Comparison of ENCODE assay signal across 14 cellular contexts in genomic region chr2:240227538-240228428, GRCh38.
DNase-seq lines count a peak whose midpoint lies in the region; ATAC-seq and TF ChIP-seq lines count a peak whose summit lies in the region.
"Had no signal": no experiment of that assay in that cellular context is flagged by ENCODE, and none has a peak within 500 bp of the region (broad histone marks: within the 10 kb centered on the region; RNA-seq: fewer than 3 reads in every experiment).

No MANE protein-coding gene starts in this region.

- TF ChIP-seq CTCF in left ventricle myocardium inferior (IDR thresholded peaks at IDR 0.05; ENCODE audit: borderline replicate concordance) (no peak), suprapubic skin (IDR thresholded peaks at IDR 0.05) (no peak)

- peaks cover 15% of the 10 kb centered on the region for H3K9me3 ChIP-seq in left ventricle myocardium inferior (replicated peaks)
- peaks cover 8 to 9% of the 10 kb centered on the region in 2 donors for H3K9me3 ChIP-seq in neuronal stem cell (replicated peaks in 1 of 2; ENCODE audit: control insufficient read depth in 2 of 2, insufficient read depth in 1 of 2, low read depth in 1 of 2, low read length in 2 of 2)
- H3K9me3 ChIP-seq in suprapubic skin, result peaks cover 5% of the 10 kb centered on the region
- H3K9me3 ChIP-seq: BE2C had no signal

- H3K9ac ChIP-seq in neuronal stem cell (ENCODE audit: low read depth, low read length, poor library complexity), result no peak overlapping the region

- H2BK12ac ChIP-seq in neuronal stem cell (ENCODE audit: low read length), result no peak overlapping the region

- no peaks in the 10 kb centered on the region for H3K79me1 ChIP-seq in neuronal stem cell (ENCODE audit: low read depth, low read length)

- no CpG with 5 or more reads among the region's 14 CpGs for WGBS in neuronal stem cell (ENCODE audit: extremely low coverage in 2 of 2, insufficient read length in 2 of 2, insufficient replicate concordance in 1 of 2), 2 donors
- 87% methylated on average over 11 of the region's 14 CpGs for WGBS in suprapubic skin

- H3K4me3 ChIP-seq in left ventricle myocardium inferior (no peak overlapping the region), neuronal stem cell (ENCODE audit: low read length in 2 of 2) (no peak overlapping the region), suprapubic skin (no peak overlapping the region)

- peak overlapping the region; percentile 83 for H2BK15ac ChIP-seq in neuronal stem cell (ENCODE audit: low read length)

- H2AK5ac ChIP-seq in neuronal stem cell (ENCODE audit: low read depth, low read length), result peak overlapping the region; percentile 81

- intact Hi-C loops in cardiac septum (cut with DNase I) (no loop called here), left ventricle myocardium inferior (cut with micrococcal nuclease) (no loop called here)

- peak overlapping the region; percentile 89 for H3K18ac ChIP-seq in neuronal stem cell (ENCODE audit: low read length)

- H3K4me1 ChIP-seq in left ventricle myocardium inferior (peaks cover 3% of the 10 kb centered on the region), neuronal stem cell (ENCODE audit: control insufficient read depth in 2 of 2, insufficient read depth in 1 of 2, low read depth in 1 of 2, low read length in 2 of 2) (no peaks in the 10 kb centered on the region), suprapubic skin (peaks cover 3% of the 10 kb centered on the region)
- H3K4me1 ChIP-seq: BE2C had no signal

- H3K27me3 ChIP-seq in left ventricle myocardium inferior (ENCODE audit: low read depth) (peaks cover 25% of the 10 kb centered on the region), neuronal stem cell (ENCODE audit: control insufficient read depth in 3 of 3, insufficient read depth in 3 of 3, low read depth in 1 of 3, low read length in 3 of 3) (peaks cover 0 to 5% (median 0%) of the 10 kb centered on the region in 3 experiments), suprapubic skin (peaks cover 26% of the 10 kb centered on the region)

- no peak overlapping the region for H3K4ac ChIP-seq in neuronal stem cell (ENCODE audit: low read length)

- peak overlapping the region; percentile 31 for H3K14ac ChIP-seq in neuronal stem cell (ENCODE audit: low read length)

- H3K4me2 ChIP-seq in neuronal stem cell (ENCODE audit: insufficient read depth, low read length, poor library complexity, severe bottlenecking), result no peak overlapping the region

- no peak overlapping the region for H2BK120ac ChIP-seq in neuronal stem cell (ENCODE audit: low read depth, low read length)

- no peak for TF ChIP-seq EP300 in suprapubic skin (IDR thresholded peaks at IDR 0.05)

- H4K8ac ChIP-seq in neuronal stem cell (ENCODE audit: low read depth, low read length), result no peak overlapping the region

- no peak overlapping the region for H4K91ac ChIP-seq in neuronal stem cell (ENCODE audit: low read depth, low read length, poor library complexity)

- ATAC-seq in HG02885 (IDR thresholded peaks at IDR 0.05; ENCODE audit: poor library complexity, unreplicated experiment), result no peak
- ATAC-seq: PC-3 had no signal

- H3K36me3 ChIP-seq in left ventricle myocardium inferior, result no peaks in the 10 kb centered on the region
- H3K36me3 ChIP-seq in neuronal stem cell (replicated peaks in 1 of 2; ENCODE audit: control insufficient read depth in 2 of 2, insufficient read depth in 2 of 2, low read length in 2 of 2), result no peaks in the 10 kb centered on the region
- no peaks in the 10 kb centered on the region for H3K36me3 ChIP-seq in suprapubic skin
- H3K36me3 ChIP-seq: BE2C had no signal

- H3K27ac ChIP-seq in left ventricle myocardium inferior (replicated peaks) (no peak overlapping the region), neuronal stem cell (replicated peaks; ENCODE audit: low read length) (no peak overlapping the region), suprapubic skin (no peak overlapping the region)

- no peak overlapping the region for H2AFZ ChIP-seq in neuronal stem cell (ENCODE audit: low read length)

- no peak for TF ChIP-seq POLR2A in suprapubic skin (IDR thresholded peaks at IDR 0.05)

- DNase-seq in cardiac septum (ENCODE audit: low spot score), result peak; percentile 53
- DNase-seq in left ventricle myocardium inferior, result no peak
- DNase-seq in ecto neural progenitor cell (ENCODE audit: low spot score), result peak; percentile 36
- DNase-seq in neuronal stem cell (ENCODE audit: low spot score), result no peak
- DNase-seq in suprapubic skin (ENCODE audit: low spot score in 2 of 2), result peak; percentile 35 to 50
- no peak for DNase-seq in effector CD8-positive, alpha-beta T cell (lab: John Stamatoyannopoulos, UW)
- DNase-seq in NAMALWA (ENCODE audit: low spot score), result no peak
- DNase-seq: BE2C; GOT3; NCI-H2227 treated with DMSO at 0.1 percent for 48 hours; NCI-H526; NK-92 treated with Interleukin-12 subunit alpha and Interleukin-12 subunit beta, amount 100 ng/mL, for 24 hours; PC-3 had no signal

- H3K23ac ChIP-seq in neuronal stem cell (ENCODE audit: low read depth, low read length, poor library complexity), result peak overlapping the region; percentile 34

- H2BK5ac ChIP-seq in neuronal stem cell (ENCODE audit: low read length), result peak overlapping the region; percentile 83

Comparison
In these comparisons a context has a peak if more than half of its experiments do, and no peak if none do; other contexts are left out.
1. DNase-seq: peak in cardiac septum (single experiment), ecto neural progenitor cell (single experiment) and suprapubic skin (2 of 2); none in left ventricle myocardium inferior (single experiment), neuronal stem cell (single experiment), effector CD8-positive, alpha-beta T cell (single experiment) and NAMALWA (single experiment).